1 cellular context compared by ENCODE assay signal in genomic region chr17:34980681-34981537, GRCh38.
TF ChIP-seq lines count a peak whose summit lies in the region.

No MANE protein-coding gene starts in this region.

TF ChIP-seq in neural cell, 6 proteins besides CTCF, POLR2A, EP300 and RAD21 (continued from another document):
- TF ChIP-seq REST (IDR thresholded peaks at IDR 0.05; ENCODE audit: borderline replicate concordance) (no peak), MXI1 (conservative IDR thresholded peaks at IDR 0.05; ENCODE audit: poor library complexity, severe bottlenecking) (no peak), TAF1 (IDR thresholded peaks at IDR 0.05; ENCODE audit: low read depth) (no peak)
